Comparison of ENCODE assay signal across 12 cellular contexts in genomic region chr4:77579406-77580076, GRCh38. TPM values are rescaled to one million over a fixed set of nuclear protein-coding genes. Genes with fewer than 3 reads are reported as not detected.
DNase-seq lines count a peak whose midpoint lies in the region; ATAC-seq and TF ChIP-seq lines count a peak whose summit lies in the region.
"Had no signal": no experiment of that assay in that cellular context is flagged by ENCODE, and none has a peak within 500 bp of the region (broad histone marks: within the 10 kb centered on the region; RNA-seq: fewer than 3 reads in every experiment).

No MANE protein-coding gene starts in this region.

- no peaks in the 10 kb centered on the region for H3K36me3 ChIP-seq in adipocyte (ENCODE audit: control insufficient read depth, insufficient read depth, low read length, severe bottlenecking)
- H3K36me3 ChIP-seq in uterus: no peaks in the 10 kb centered on the region
- H3K36me3 ChIP-seq: left ventricle myocardium inferior had no signal

- H3K4me1 ChIP-seq in adipocyte (ENCODE audit: control insufficient read depth, insufficient read depth, low read length): peaks cover 46% of the 10 kb centered on the region
- H3K4me1 ChIP-seq in uterus: no peaks in the 10 kb centered on the region
- H3K4me1 ChIP-seq: left ventricle myocardium inferior had no signal

- TF ChIP-seq CTCF in HFF-Myc (IDR thresholded peaks at IDR 0.05; ENCODE audit: low read depth, low read length, missing control alignments): no peak
- TF ChIP-seq CTCF in uterus (IDR thresholded peaks at IDR 0.05): no peak

- no peak overlapping the region for H3K4me3 ChIP-seq in HFF-Myc (replicated peaks; ENCODE audit: low read depth, low read length)
- peak overlapping the region; percentile 1 for H3K4me3 ChIP-seq in adipocyte (ENCODE audit: low read length)
- no peak overlapping the region for H3K4me3 ChIP-seq in uterus
- H3K4me3 ChIP-seq: coronary artery, left ventricle myocardium inferior had no signal

- in situ Hi-C loops in ACHN (cut with HindIII; ENCODE audit: low pct_ligation_motif_present, low pct_unique_long_range_greater_than_20kb, low sequenced_read_pairs): no loop called here

- peaks cover 3% of the 10 kb centered on the region for H3K9me3 ChIP-seq in adipocyte (ENCODE audit: control insufficient read depth, low read length)
- H3K9me3 ChIP-seq in uterus: no peaks in the 10 kb centered on the region
- H3K9me3 ChIP-seq: left ventricle myocardium inferior had no signal

- DNase-seq in ACHN (peak; percentile 90), HFF-Myc (ENCODE audit: extremely low read depth, low read depth) (peak; percentile 44), adipocyte (ENCODE audit: low read depth) (peak; percentile 84), kidney tubule cell (ENCODE audit: low spot score) (peak; percentile 95), GM19238 (ENCODE audit: insufficient read length, low spot score) (no peak), SHP77 (lab: John Stamatoyannopoulos, UW) (no peak), uterus (no peak)
- DNase-seq: activated CD4-positive, alpha-beta memory T cell treated with anti-CD3 and anti-CD28 coated beads, Interleukin-2, amount 10 ng/mL, durations not matched to agents 7 days and 5 days; left ventricle myocardium inferior; SHP77 treated with DMSO at 0.1 percent for 48 hours had no signal

- TF ChIP-seq POLR2A in uterus (IDR thresholded peaks at IDR 0.05): no peak

- intact Hi-C loops in uterus (cut with DNase I; ENCODE audit: low total_unique reads): no loop called here

- no peak for ATAC-seq in HG03025 (IDR thresholded peaks at IDR 0.05; ENCODE audit: low FRiP score, unreplicated experiment)

- H3K9ac ChIP-seq in adipocyte (ENCODE audit: low read length): peak overlapping the region; percentile 1

- H3K27me3 ChIP-seq in adipocyte (replicated peaks; ENCODE audit: control insufficient read depth, insufficient read depth, low read length) (no peaks in the 10 kb centered on the region), uterus (no peaks in the 10 kb centered on the region)

- H3K27ac ChIP-seq in uterus: no peak overlapping the region
- H3K27ac ChIP-seq: left ventricle myocardium inferior had no signal

RNA-seq across cellular contexts. Expression of gene CXCL13, which starts 26.1 kb away (rescaled TPM):
- total RNA-seq in uterus: 1 to 10 TPM in 1 of 4 donors, not detected in 3; 1.1 TPM
- total RNA-seq: activated CD4-positive, alpha-beta memory T cell treated with anti-CD3 and anti-CD28 coated beads, Interleukin-2, amount 10 ng/mL, durations not matched to agents 7 days and 5 days; left ventricle myocardium inferior had no signal

Comparison
In these comparisons a context has a peak if more than half of its experiments do, and no peak if none do; other contexts are left out.
1. DNase-seq: peak in ACHN (single experiment), HFF-Myc (single experiment), adipocyte (single experiment) and kidney tubule cell (single experiment); none in GM19238 (single experiment), SHP77 (0 of 2) and uterus (0 of 2).